Comparison of ENCODE assay signal across 9 cellular contexts in genomic region chr2:159710601-159711180, GRCh38. TPM values are rescaled to one million over a fixed set of nuclear protein-coding genes. Genes with fewer than 3 reads are reported as not detected.
A peak's percentile ranks its signal among the peaks of the same experiment; 100 is the strongest.
DNase-seq lines count a peak whose midpoint lies in the region; ATAC-seq and TF ChIP-seq lines count a peak whose summit lies in the region.
"Had no signal": no experiment of that assay in that cellular context is flagged by ENCODE, and none has a peak within 500 bp of the region (broad histone marks: within the 10 kb centered on the region; RNA-seq: fewer than 3 reads in every experiment).

No MANE protein-coding gene starts in this region.

- H3K9me3 ChIP-seq in CD8-positive, alpha-beta memory T cell (ENCODE audit: low read length): no peaks in the 10 kb centered on the region
- H3K9me3 ChIP-seq in HUES6 (ENCODE audit: control insufficient read depth, insufficient read depth, low read depth, low read length) (no peaks in the 10 kb centered on the region), Karpas-422 (ENCODE audit: low read length) (no peaks in the 10 kb centered on the region)

- H2BK120ac ChIP-seq in mesendoderm (ENCODE audit: low read depth, low read length): no peak overlapping the region

- peak overlapping the region in 4 of 7 donors; percentile 15 to 54 (median 23) for H3K4me3 Mint-ChIP-seq in CD8-positive, alpha-beta memory T cell

- no peaks in the 10 kb centered on the region for H3K36me3 ChIP-seq in CD8-positive, alpha-beta memory T cell (ENCODE audit: insufficient read depth, low read length)
- H3K36me3 ChIP-seq in HUES6 (ENCODE audit: control insufficient read depth, insufficient read depth, low read length) (peaks cover 16% of the 10 kb centered on the region), mesendoderm (ENCODE audit: control insufficient read depth, insufficient read depth, low read length) (no peaks in the 10 kb centered on the region), Karpas-422 (ENCODE audit: insufficient read depth, low read length) (peaks cover 16% of the 10 kb centered on the region)

- H3K56ac ChIP-seq in mesendoderm (ENCODE audit: low read length): no peak overlapping the region

- in situ Hi-C loops in astrocyte of the spinal cord (cut with HindIII; ENCODE audit: low sequenced_read_pairs): no loop called here

- POLR2A ChIA-PET in CD8-positive, alpha-beta memory T cell (lab: Charles Lee): no interaction called here

- no peak overlapping the region for H3K27ac ChIP-seq in CD8-positive, alpha-beta memory T cell (ENCODE audit: low read depth, low read length)
- no peak overlapping the region for H3K27ac ChIP-seq in HUES6 (ENCODE audit: low read depth, low read length)
- H3K27ac ChIP-seq in mesendoderm (ENCODE audit: low read depth, low read length): no peak overlapping the region
- no peak overlapping the region for H3K27ac ChIP-seq in Karpas-422 (ENCODE audit: low read length)

- H3K18ac ChIP-seq in mesendoderm (ENCODE audit: low read length): no peak overlapping the region

- no peak for TF ChIP-seq CTCF in astrocyte of the spinal cord (IDR thresholded peaks at IDR 0.05; ENCODE audit: low read depth, low read length)

- H3K9ac ChIP-seq in HUES6 (ENCODE audit: low read length) (no peak overlapping the region), mesendoderm (ENCODE audit: low read length) (no peak overlapping the region), Karpas-422 (ENCODE audit: low read length) (no peak overlapping the region)

- no peak for ATAC-seq in HG03280 (IDR thresholded peaks at IDR 0.05; ENCODE audit: unreplicated experiment)
- ATAC-seq in HG02884 (IDR thresholded peaks at IDR 0.05; ENCODE audit: unreplicated experiment): no peak

- peaks cover 1 to 35% (median 8%) of the 10 kb centered on the region in 3 donors for H3K36me3 Mint-ChIP-seq in CD8-positive, alpha-beta memory T cell

- CTCF ChIA-PET in CD8-positive, alpha-beta memory T cell (lab: Charles Lee): no interaction called here

- H3K79me1 ChIP-seq in mesendoderm (ENCODE audit: low read length): no peaks in the 10 kb centered on the region

- H3K4me1 ChIP-seq in CD8-positive, alpha-beta memory T cell (ENCODE audit: insufficient read depth, low read length): peaks cover 29% of the 10 kb centered on the region
- H3K4me1 ChIP-seq in HUES6 (ENCODE audit: control insufficient read depth, insufficient read depth, low read length) (peaks cover 5% of the 10 kb centered on the region; the same call in 1 of the 2 replicates), mesendoderm (ENCODE audit: control insufficient read depth, low read depth, low read length) (peaks cover 2% of the 10 kb centered on the region), Karpas-422 (ENCODE audit: low read length) (peaks cover 22% of the 10 kb centered on the region)

- H3K9me2 ChIP-seq in Karpas-422 (replicated peaks; ENCODE audit: insufficient read depth, low read length): no peaks in the 10 kb centered on the region

- no peak overlapping the region for H2AFZ ChIP-seq in Karpas-422 (ENCODE audit: low read length)

- H3K79me2 ChIP-seq in mesendoderm (ENCODE audit: control insufficient read depth, insufficient read depth, low read length) (peaks cover 32% of the 10 kb centered on the region), Karpas-422 (ENCODE audit: low read length) (peaks cover 38% of the 10 kb centered on the region)

- H2BK15ac ChIP-seq in mesendoderm (replicated peaks; ENCODE audit: low read depth): no peak overlapping the region

- peak overlapping the region in 7 of 8 donors; percentile 32 to 82 (median 45) for H3K27ac Mint-ChIP-seq in CD8-positive, alpha-beta memory T cell

- H2BK5ac ChIP-seq in mesendoderm (ENCODE audit: low read length): no peak overlapping the region

- DNase-seq in CD8-positive, alpha-beta memory T cell: no peak
- DNase-seq in astrocyte of the spinal cord (ENCODE audit: low read depth, low spot score) (peak; percentile 14), mesendoderm (peak; percentile 52), Karpas-422 (no peak)
- DNase-seq in activated T-cell treated with anti-CD3 and anti-CD28 coated beads, Interleukin-2, amount 50 U/mL, for 48 hours: no peak
- DNase-seq: amygdala had no signal

- no peak overlapping the region for H2AK5ac ChIP-seq in mesendoderm (ENCODE audit: low read length)

- H3K23ac ChIP-seq in mesendoderm (ENCODE audit: low read length): no peak overlapping the region

- H3K4me1 Mint-ChIP-seq in CD8-positive, alpha-beta memory T cell: peaks cover 36 to 53% (median 47%) of the 10 kb centered on the region in 3 donors

- H3K9me3 Mint-ChIP-seq in CD8-positive, alpha-beta memory T cell: no peaks in the 10 kb centered on the region

- peaks cover 0 to 6% of the 10 kb centered on the region in 2 donors for H3K27me3 Mint-ChIP-seq in CD8-positive, alpha-beta memory T cell

- no peaks in the 10 kb centered on the region for H3K27me3 ChIP-seq in CD8-positive, alpha-beta memory T cell (ENCODE audit: insufficient read depth, low read length, poor library complexity, severe bottlenecking)
- H3K27me3 ChIP-seq in HUES6 (ENCODE audit: control insufficient read depth, insufficient read depth, low read length) (no peaks in the 10 kb centered on the region), mesendoderm (ENCODE audit: insufficient read depth, low read length, poor library complexity) (no peaks in the 10 kb centered on the region), Karpas-422 (ENCODE audit: low read length) (no peaks in the 10 kb centered on the region)

- H4K5ac ChIP-seq in mesendoderm (ENCODE audit: low read length): no peak overlapping the region

- peaks cover 31% of the 10 kb centered on the region for H4K20me1 ChIP-seq in Karpas-422 (ENCODE audit: insufficient read depth, low read depth, low read length)

- H3K4me3 ChIP-seq in CD8-positive, alpha-beta memory T cell (ENCODE audit: low read length): no peak overlapping the region
- H3K4me3 ChIP-seq in HUES6 (ENCODE audit: low read depth, low read length) (peak overlapping the region; percentile 97), astrocyte of the spinal cord (ENCODE audit: low read depth, low read length) (no peak overlapping the region), mesendoderm (ENCODE audit: low read length) (no peak overlapping the region), Karpas-422 (ENCODE audit: low read length) (no peak overlapping the region)

- WGBS in mesendoderm (ENCODE audit: extremely low coverage, insufficient coverage, low lambda C conversion rate): 100% methylated on average over 1 of the region's 5 CpGs

- H3K4ac ChIP-seq in mesendoderm (ENCODE audit: low read depth, low read length): no peak overlapping the region

- H4K8ac ChIP-seq in mesendoderm (ENCODE audit: low read depth, low read length): no peak overlapping the region

- H3K4me2 ChIP-seq in mesendoderm (ENCODE audit: low read length) (no peak overlapping the region), Karpas-422 (ENCODE audit: low read depth, low read length, poor library complexity, severe bottlenecking) (no peak overlapping the region)

RNA-seq across cellular contexts. Expression of gene MARCHF7, which starts 1.6 kb away (rescaled TPM):
- 10 to 100 TPM; 84.7 to 92.3 TPM for total RNA-seq in CD8-positive, alpha-beta memory T cell
- polyA plus RNA-seq in CD8-positive, alpha-beta memory T cell: 157 TPM
- 95.2 TPM for polyA plus RNA-seq in mesendoderm (2013, experiment 1 of 2)
- polyA plus RNA-seq in mesendoderm (2013, experiment 2 of 2): 92.7 TPM
- 44.3 and 78.0 TPM in 2 replicates for total RNA-seq in Karpas-422 (2014; rRNA removed; shearing (Covaris generic); ENCODE audit: low replicate concordance)

Comparison
In these comparisons a context has a peak if more than half of its experiments do, and no peak if none do; other contexts are left out.
1. DNase-seq: peak in astrocyte of the spinal cord (single experiment) and mesendoderm (single experiment); none in CD8-positive, alpha-beta memory T cell (0 of 5), activated T-cell treated with anti-CD3 and anti-CD28 coated beads, Interleukin-2, amount 50 U/mL, for 48 hours (0 of 2) and Karpas-422 (single experiment).